Comparison of ENCODE assay signal across 8 cellular contexts in the genomic region with DNA sequence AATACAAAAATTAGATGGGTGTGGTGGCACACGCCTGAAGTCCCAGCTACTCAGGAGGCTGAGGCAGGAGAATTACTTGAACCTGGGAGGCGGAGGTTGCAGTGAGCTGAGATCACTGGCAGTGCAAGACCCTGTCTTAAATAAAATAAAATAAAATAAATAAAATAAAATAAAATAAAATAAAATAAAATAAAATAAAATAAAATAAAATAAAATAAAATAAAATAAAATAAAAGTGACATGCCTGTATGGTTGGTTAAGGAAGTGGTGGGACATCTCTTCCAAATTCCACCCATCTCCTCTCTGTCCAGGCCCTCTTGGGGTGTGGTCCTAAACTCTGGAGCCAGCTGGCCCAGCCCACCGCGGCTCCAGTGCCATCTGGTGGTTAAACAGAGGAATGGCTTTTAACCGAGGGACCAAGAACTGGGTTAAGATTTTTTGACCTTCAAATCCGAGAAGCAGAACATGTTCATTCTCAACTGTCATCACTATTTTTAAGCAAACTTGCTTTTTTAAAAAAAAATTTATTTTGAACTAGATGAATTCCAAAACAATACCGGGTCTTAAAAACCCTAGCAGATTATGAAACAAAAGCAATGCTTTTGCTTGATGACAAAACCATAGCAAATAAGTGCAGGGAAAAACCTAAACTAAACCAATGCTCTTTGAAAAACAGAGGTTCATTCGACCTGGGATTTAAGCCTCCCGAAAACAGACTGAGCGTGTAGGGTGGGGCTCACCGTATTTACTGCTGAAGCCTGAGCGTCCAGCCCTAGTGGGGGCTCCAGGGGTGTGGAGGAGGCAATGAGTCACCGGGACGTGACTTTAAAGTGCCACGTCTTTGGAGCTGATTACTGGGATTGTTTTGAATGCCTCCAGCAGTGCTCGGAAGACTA.
DNase-seq lines count a peak whose midpoint lies in the region; ATAC-seq and TF ChIP-seq lines count a peak whose summit lies in the region.

No MANE protein-coding gene starts in this region.

- H3K9me2 ChIP-seq in Loucy (replicated peaks; ENCODE audit: low read depth, low read length): no peaks in the 10 kb centered on the region

- no peak overlapping the region for H3K4me2 ChIP-seq in Loucy (ENCODE audit: low read depth, low read length, poor library complexity, severe bottlenecking)

- H2AFZ ChIP-seq in Loucy (ENCODE audit: low read length): no peak overlapping the region

- peaks cover 0 to 11% (median 5%) of the 10 kb centered on the region in 3 donors for H3K4me1 Mint-ChIP-seq in T-cell

- no peaks in the 10 kb centered on the region for H3K79me2 ChIP-seq in Loucy (ENCODE audit: insufficient read depth, low read length)

- no peaks in the 10 kb centered on the region for H3K27me3 ChIP-seq in Loucy (ENCODE audit: insufficient read depth, low read length, poor library complexity, severe bottlenecking)
- H3K27me3 ChIP-seq in lung (ENCODE audit: control insufficient read depth, insufficient read depth): no peaks in the 10 kb centered on the region
- H3K27me3 ChIP-seq in suprapubic skin: no peaks in the 10 kb centered on the region

- H3K4me3 ChIP-seq in Loucy (ENCODE audit: low read length, poor library complexity, severe bottlenecking) (no peak overlapping the region), choroid plexus epithelial cell (ENCODE audit: low read depth, low read length) (peak overlapping the region; percentile 40), lung (no peak overlapping the region), suprapubic skin (peak overlapping the region; percentile 10)

- no peak for TF ChIP-seq EP300 in suprapubic skin (IDR thresholded peaks at IDR 0.05)

- WGBS in lung, 2 donors: 39 to 49% methylated on average over 16 of the region's 16 CpGs
- 38% methylated on average over 16 of the region's 16 CpGs for WGBS in suprapubic skin

- no peak overlapping the region for H3K27ac ChIP-seq in lung (ENCODE audit: low read depth in 1 of 2, low read length in 1 of 2)
- H3K27ac ChIP-seq in suprapubic skin: peak overlapping the region; percentile 8

- POLR2A ChIA-PET in T-cell (lab: Charles Lee): no interaction called here

- CTCF ChIA-PET in T-cell (lab: Charles Lee): interaction anchor here (0.6 to 1.7 kb wide), 4 partner anchors 20 to 280 kb away, joined by 3 read pairs; no protein-coding TSS in a partner anchor

- DNase-seq in CD1c-positive myeloid dendritic cell (ENCODE audit: extremely low spot score): peak; percentile 69
- peak in 20 of 34 experiments; percentile 6 to 38 (median 20) for DNase-seq in T-cell
- peak; percentile 75 for DNase-seq in choroid plexus epithelial cell (ENCODE audit: low read depth)
- DNase-seq in lung (ENCODE audit: low spot score): no peak
- DNase-seq in suprapubic skin (ENCODE audit: low spot score in 2 of 2): no peak

- no peak for TF ChIP-seq POLR2A in suprapubic skin (IDR thresholded peaks at IDR 0.05)

- no peak overlapping the region for H3K4me3 Mint-ChIP-seq in T-cell

- H4K20me1 ChIP-seq in Loucy (ENCODE audit: insufficient read depth, low read length, poor library complexity, severe bottlenecking): no peaks in the 10 kb centered on the region

- H3K27ac Mint-ChIP-seq in T-cell: no peak overlapping the region

- no peaks in the 10 kb centered on the region for H3F3A ChIP-seq in Loucy (ENCODE audit: low read depth)

- ATAC-seq in GM18861 (IDR thresholded peaks at IDR 0.05; ENCODE audit: unreplicated experiment): peak; percentile 57
- ATAC-seq in T-cell (replicated peaks in 1 of 4): peak; percentile 60 to 75 (median 69)
- ATAC-seq in lung (ENCODE audit: insufficient read depth, low FRiP score): peak; percentile 84
- ATAC-seq in HG03342 (IDR thresholded peaks at IDR 0.05; ENCODE audit: unreplicated experiment): no peak

- H3K36me3 ChIP-seq in Loucy (ENCODE audit: insufficient read depth, low read length) (peaks cover 15% of the 10 kb centered on the region; the same call in 1 of the 2 replicates), lung (ENCODE audit: control insufficient read depth in 2 of 2, insufficient read depth in 2 of 2, low read length in 2 of 2) (peaks cover 0 to 5% of the 10 kb centered on the region in 2 donors), suprapubic skin (peaks cover 5% of the 10 kb centered on the region)

- H3K27me3 Mint-ChIP-seq in T-cell: peaks cover 0 to 4% of the 10 kb centered on the region in 2 donors

- H3K4me1 ChIP-seq in Loucy (ENCODE audit: insufficient read depth, low read length, poor library complexity, severe bottlenecking) (no peaks in the 10 kb centered on the region), lung (ENCODE audit: control insufficient read depth in 2 of 2, insufficient read depth in 2 of 2, low read length in 2 of 2) (peaks cover 0 to 8% of the 10 kb centered on the region in 2 donors), suprapubic skin (peaks cover 11% of the 10 kb centered on the region)

- no peak overlapping the region for H3K9ac ChIP-seq in Loucy (ENCODE audit: low read depth, low read length, poor library complexity, severe bottlenecking)

- no peaks in the 10 kb centered on the region for H3K9me3 Mint-ChIP-seq in T-cell

- H3K36me3 Mint-ChIP-seq in T-cell: peaks cover 9% of the 10 kb centered on the region

- H3K9me3 ChIP-seq in Loucy (ENCODE audit: insufficient read depth, low read depth, low read length) (no peaks in the 10 kb centered on the region), lung (ENCODE audit: control insufficient read depth in 2 of 2, insufficient read depth in 1 of 2, low read length in 1 of 2) (no peaks in the 10 kb centered on the region), suprapubic skin (no peaks in the 10 kb centered on the region)

- TF ChIP-seq CTCF in Loucy (conservative IDR thresholded peaks at IDR 0.05; ENCODE audit: low read length) (peak; percentile 87), choroid plexus epithelial cell (conservative IDR thresholded peaks at IDR 0.05; ENCODE audit: low read depth, low read length) (peak; percentile 94), lung (IDR thresholded peaks at IDR 0.05; ENCODE audit: control extremely low read depth, extremely low read depth) (peak; percentile 58), suprapubic skin (IDR thresholded peaks at IDR 0.05) (peak; percentile 56 to 69)

Comparison
In these comparisons a context has a peak if more than half of its experiments do, and no peak if none do; other contexts are left out.
1. DNase-seq: peak in CD1c-positive myeloid dendritic cell (single experiment), T-cell (20 of 34) and choroid plexus epithelial cell (single experiment); none in lung (single experiment) and suprapubic skin (0 of 2).
2. H3K4me3 ChIP-seq: peak in choroid plexus epithelial cell (single experiment) and suprapubic skin (single experiment); none in Loucy (single experiment) and lung (single experiment).
3. Peak in every context shown above with its lines, with median percentiles within 50 percentile points of each other: CTCF ChIP-seq.